In the genomic region with DNA sequence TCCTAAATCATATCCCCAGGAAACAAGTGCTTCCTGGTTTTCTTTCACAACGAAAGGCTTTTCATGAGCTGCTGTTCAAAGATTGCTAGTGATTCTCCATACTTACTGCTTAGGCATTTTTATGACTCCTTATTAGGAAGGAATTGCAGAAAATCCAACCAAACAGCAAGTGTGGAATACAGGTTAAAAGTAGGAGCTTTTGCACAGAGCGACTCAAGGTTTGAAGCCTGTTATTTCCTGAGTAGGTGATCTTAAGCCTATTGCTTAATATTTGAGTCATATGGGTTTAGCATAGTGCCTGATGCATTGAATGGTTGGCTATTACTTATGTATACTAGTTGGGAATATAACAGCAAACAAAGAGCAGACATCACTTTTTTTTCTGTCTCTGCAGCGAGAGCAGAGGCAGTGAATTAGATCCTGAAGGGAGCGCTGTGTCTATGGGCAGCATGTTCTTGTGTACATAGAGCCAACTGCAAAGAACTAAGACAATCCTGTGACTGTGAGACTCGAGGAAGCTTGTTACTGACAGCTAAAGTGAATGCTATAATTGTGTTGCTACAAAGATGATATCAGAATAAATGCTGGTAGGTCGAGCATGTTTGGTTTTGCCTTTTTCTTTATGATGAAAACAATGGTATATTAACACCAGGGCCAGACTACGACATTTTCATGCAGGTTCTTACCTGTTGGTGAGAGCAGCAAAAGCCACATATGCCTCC, we compare ENCODE assay signal across 9 cellular contexts. TPM values are rescaled to one million over a fixed set of nuclear protein-coding genes. Genes with fewer than 3 reads are reported as not detected.
A peak's percentile ranks its signal among the peaks of the same experiment; 100 is the strongest.
DNase-seq lines count a peak whose midpoint lies in the region; ATAC-seq and TF ChIP-seq lines count a peak whose summit lies in the region.
"Had no signal": no experiment of that assay in that cellular context is flagged by ENCODE, and none has a peak within 500 bp of the region (broad histone marks: within the 10 kb centered on the region; RNA-seq: fewer than 3 reads in every experiment).

No MANE protein-coding gene starts in this region.

- POLR2A ChIA-PET in SK-N-SH (lab: Yijun Ruan, JAX), result no interaction called here

- H3K36me3 ChIP-seq in HUES48 (ENCODE audit: control insufficient read depth, insufficient read depth, low read length), result no peaks in the 10 kb centered on the region
- peaks cover 17 to 52% of the 10 kb centered on the region in 2 experiments for H3K36me3 ChIP-seq in SK-N-SH (replicated peaks in 1 of 2; ENCODE audit: control insufficient read depth in 1 of 2, insufficient read depth in 2 of 2, low read length in 1 of 2)
- H3K36me3 ChIP-seq in subcutaneous abdominal adipose tissue (ENCODE audit: control insufficient read depth in 5 of 5, insufficient read depth in 5 of 5, low read length in 5 of 5), result peaks cover 0 to 20% (median 0%) of the 10 kb centered on the region in 5 donors
- H3K36me3 ChIP-seq in MG63, result peaks cover 76% of the 10 kb centered on the region
- no peaks in the 10 kb centered on the region for H3K36me3 ChIP-seq in BE2C

- no peak for ATAC-seq in activated CD8-positive, alpha-beta memory T cell treated with anti-CD3 and anti-CD28 coated beads, Interleukin-2, amount 10 ng/mL, durations not matched to agents 7 days and 5 days

- H3K79me2 ChIP-seq in SK-N-SH (ENCODE audit: insufficient read depth), result peaks cover 37% of the 10 kb centered on the region

- DNase-seq in SK-N-SH (no peak), foreskin melanocyte (peak; percentile 83), MG63 (no peak), BE2C (no peak)
- DNase-seq in stimulated activated CD8-positive, alpha-beta memory T cell treated with anti-CD3 and anti-CD28 coated beads, Interleukin-4, amount 100 ng/mL, for 48 hours, result no peak
- no peak for DNase-seq in activated CD8-positive, alpha-beta memory T cell treated with anti-CD3 and anti-CD28 coated beads, Interleukin-2, amount 10 ng/mL, durations not matched to agents 7 days and 5 days

- no peak overlapping the region for H3K4me3 ChIP-seq in HUES48 (ENCODE audit: low read depth, low read length)
- peak overlapping the region in 1 of 2 experiments; percentile 36; a peak in 1 of 4 replicates for H3K4me3 ChIP-seq in SK-N-SH (ENCODE audit: low read depth in 2 of 2, low read length in 1 of 2)
- peak overlapping the region in 1 of 5 donors; percentile 1 for H3K4me3 ChIP-seq in subcutaneous abdominal adipose tissue (ENCODE audit: low read depth in 1 of 5, low read length in 5 of 5)
- no peak overlapping the region for H3K4me3 ChIP-seq in MG63
- no peak overlapping the region for H3K4me3 ChIP-seq in BE2C (ENCODE audit: low read depth, low read length)

- H3K9me3 ChIP-seq in HUES48 (ENCODE audit: control insufficient read depth, insufficient read depth, low read length) (no peaks in the 10 kb centered on the region), SK-N-SH (no peaks in the 10 kb centered on the region), subcutaneous abdominal adipose tissue (ENCODE audit: control insufficient read depth in 5 of 5, low read length in 5 of 5) (no peaks in the 10 kb centered on the region), MG63 (no peaks in the 10 kb centered on the region), BE2C (no peaks in the 10 kb centered on the region)

- H3K4me1 ChIP-seq in HUES48 (ENCODE audit: control insufficient read depth, insufficient read depth, low read length), result peaks cover 53% of the 10 kb centered on the region
- peaks cover 4 to 39% of the 10 kb centered on the region in 2 experiments; a peak in 3 of 4 replicates for H3K4me1 ChIP-seq in SK-N-SH (ENCODE audit: control insufficient read depth in 1 of 2, insufficient read depth in 2 of 2, low read depth in 1 of 2, low read length in 1 of 2)
- H3K4me1 ChIP-seq in subcutaneous abdominal adipose tissue (ENCODE audit: control insufficient read depth in 5 of 5, insufficient read depth in 5 of 5, low read length in 5 of 5), result peaks cover 4 to 46% (median 26%) of the 10 kb centered on the region in 5 donors
- peaks cover 3% of the 10 kb centered on the region; the same call in 1 of the 2 replicates for H3K4me1 ChIP-seq in BE2C

- 62% methylated on average over 7 of the region's 7 CpGs for WGBS in SK-N-SH (ENCODE audit: low lambda C conversion rate)

- H3K27ac Mint-ChIP-seq in activated CD8-positive, alpha-beta memory T cell treated with anti-CD3 and anti-CD28 coated beads, Interleukin-2, amount 10 ng/mL, durations not matched to agents 7 days and 5 days, result no peak overlapping the region

- no peaks in the 10 kb centered on the region for H4K20me1 ChIP-seq in SK-N-SH (ENCODE audit: insufficient read depth)

- H3K36me3 Mint-ChIP-seq in activated CD8-positive, alpha-beta memory T cell treated with anti-CD3 and anti-CD28 coated beads, Interleukin-2, amount 10 ng/mL, durations not matched to agents 7 days and 5 days, result no peaks in the 10 kb centered on the region

- H3K4me2 ChIP-seq in SK-N-SH, result peak overlapping the region; percentile 30

- TF ChIP-seq CTCF in SK-N-SH (IDR thresholded peaks at IDR 0.05) (no peak; the same call in 1 of the 2 replicates), BE2C (IDR thresholded peaks at IDR 0.05; ENCODE audit: low read depth, low read length) (no peak)

- peaks cover 10% of the 10 kb centered on the region for H3K27me3 Mint-ChIP-seq in activated CD8-positive, alpha-beta memory T cell treated with anti-CD3 and anti-CD28 coated beads, Interleukin-2, amount 10 ng/mL, durations not matched to agents 7 days and 5 days

- H3K27ac ChIP-seq in HUES48 (ENCODE audit: low read depth, low read length) (peak overlapping the region; percentile 99), SK-N-SH (ENCODE audit: low read depth in 2 of 2, low read length in 1 of 2) (peak overlapping the region; percentile 34 to 62; a peak in 3 of 4 replicates), subcutaneous abdominal adipose tissue (ENCODE audit: low read depth, low read length) (peak overlapping the region; percentile 71)

- H3K9ac ChIP-seq in HUES48 (ENCODE audit: low read depth, low read length), result peak overlapping the region; percentile 30
- H3K9ac ChIP-seq in SK-N-SH, result peak overlapping the region; percentile 18
- H3K9ac ChIP-seq in subcutaneous abdominal adipose tissue (ENCODE audit: low read length in 5 of 5), result no peak overlapping the region

- CTCF ChIA-PET in SK-N-SH (lab: Yijun Ruan, JAX), result interaction anchor here (0.9 to 1.6 kb wide), 5 partner anchors 10 to 109 kb away, joined by 3 to 4 read pairs (median 3); no protein-coding TSS in a partner anchor
- CTCF ChIA-PET in activated CD8-positive, alpha-beta memory T cell treated with anti-CD3 and anti-CD28 coated beads, Interleukin-2, amount 10 ng/mL, durations not matched to agents 7 days and 5 days (lab: Charles Lee), result no interaction called here

- no peak for TF ChIP-seq EP300 in SK-N-SH (IDR thresholded peaks at IDR 0.05; ENCODE audit: borderline replicate concordance in 1 of 2, low read depth in 1 of 2, low read length in 1 of 2)

- no peaks in the 10 kb centered on the region for H3K27me3 ChIP-seq in HUES48 (ENCODE audit: control insufficient read depth, insufficient read depth, low read length)
- no peaks in the 10 kb centered on the region for H3K27me3 ChIP-seq in SK-N-SH (ENCODE audit: insufficient read depth)
- H3K27me3 ChIP-seq in subcutaneous abdominal adipose tissue (ENCODE audit: control insufficient read depth in 5 of 5, insufficient read depth in 4 of 5, low read length in 5 of 5), result no peaks in the 10 kb centered on the region
- H3K27me3 ChIP-seq in MG63, result no peaks in the 10 kb centered on the region
- no peaks in the 10 kb centered on the region for H3K27me3 ChIP-seq in BE2C

- H3K9me3 Mint-ChIP-seq in activated CD8-positive, alpha-beta memory T cell treated with anti-CD3 and anti-CD28 coated beads, Interleukin-2, amount 10 ng/mL, durations not matched to agents 7 days and 5 days (ENCODE audit: low read depth), result no peaks in the 10 kb centered on the region

- H3K4me3 Mint-ChIP-seq in activated CD8-positive, alpha-beta memory T cell treated with anti-CD3 and anti-CD28 coated beads, Interleukin-2, amount 10 ng/mL, durations not matched to agents 7 days and 5 days, result no peak overlapping the region

- H3K4me1 Mint-ChIP-seq in activated CD8-positive, alpha-beta memory T cell treated with anti-CD3 and anti-CD28 coated beads, Interleukin-2, amount 10 ng/mL, durations not matched to agents 7 days and 5 days, result no peaks in the 10 kb centered on the region

- no peaks in the 10 kb centered on the region for H3K9me2 ChIP-seq in SK-N-SH

- TF ChIP-seq RAD21 in SK-N-SH (IDR thresholded peaks at IDR 0.05; ENCODE audit: low read length), result no peak

- H3F3A ChIP-seq in SK-N-SH (replicated peaks; ENCODE audit: insufficient read depth), result peaks cover 48% of the 10 kb centered on the region

- no peak overlapping the region for H2AFZ ChIP-seq in SK-N-SH (ENCODE audit: low read depth)

TF ChIP-seq in SK-N-SH, 30 proteins besides CTCF, POLR2A, EP300 and RAD21 (continues in another document):
- TF ChIP-seq MAX (IDR thresholded peaks at IDR 0.05; ENCODE audit: low read depth) (no peak), POLR2AphosphoS5 (IDR thresholded peaks at IDR 0.05; ENCODE audit: low read depth, low read length) (no peak), SIN3A (IDR thresholded peaks at IDR 0.05; ENCODE audit: borderline replicate concordance, low read depth, low read length) (no peak)

RNA-seq across cellular contexts. Expression of gene TM4SF1, which starts 6.3 kb away (rescaled TPM):
- polyA plus RNA-seq in SK-N-SH (2012; rRNA removed), result 209 and 257 TPM in 2 replicates
- polyA plus RNA-seq in SK-N-SH (2012; cell fraction: cytosol; rRNA removed), result 194 and 219 TPM in 2 replicates
- 231 and 358 TPM in 2 replicates for polyA plus RNA-seq in SK-N-SH (2012; cell fraction: nucleus; rRNA removed)
- total RNA-seq in activated CD8-positive, alpha-beta memory T cell treated with anti-CD3 and anti-CD28 coated beads, Interleukin-2, amount 10 ng/mL, durations not matched to agents 7 days and 5 days, result not detected
- total RNA-seq in MG63 (2014; rRNA removed; shearing (Covaris generic); ENCODE audit: low replicate concordance), result 408 and 422 TPM in 2 replicates
- polyA plus RNA-seq in BE2C (2012; ENCODE audit: insufficient read depth, insufficient read length, low read depth), result 1.5 TPM

RNA-seq across cellular contexts. Expression of gene TM4SF18, which starts 37.7 kb away (rescaled TPM):
- polyA plus RNA-seq in SK-N-SH (2012; rRNA removed), result 0.30 and 0.32 TPM in 2 replicates
- polyA plus RNA-seq in SK-N-SH (2012; cell fraction: cytosol; rRNA removed), result 0.20 and 0.40 TPM in 2 replicates
- polyA plus RNA-seq in SK-N-SH (2012; cell fraction: nucleus; rRNA removed), result 0.05 and 0.12 TPM in 2 replicates
- total RNA-seq in activated CD8-positive, alpha-beta memory T cell treated with anti-CD3 and anti-CD28 coated beads, Interleukin-2, amount 10 ng/mL, durations not matched to agents 7 days and 5 days, result not detected
- 4.5 and 6.4 TPM in 2 replicates for total RNA-seq in MG63 (2014; rRNA removed; shearing (Covaris generic); ENCODE audit: low replicate concordance)
- not detected for polyA plus RNA-seq in BE2C (2012; ENCODE audit: insufficient read depth, insufficient read length, low read depth)
- total RNA-seq: kidney epithelial cell had no signal

Comparison
In these comparisons a context has a peak if more than half of its experiments do, and no peak if none do; other contexts are left out.
1. H3K27ac ChIP-seq: peak in every context shown above with its lines; median percentile 99 in HUES48; 71 in subcutaneous abdominal adipose tissue; 48 in SK-N-SH.
2. H3K9ac ChIP-seq: peak in HUES48 (single experiment) and SK-N-SH (single experiment); none in subcutaneous abdominal adipose tissue (0 of 5).
3. RNA of gene TM4SF1, which starts 6.3 kb away (total RNA-seq): 408 to 422 TPM in MG63; not detected in activated CD8-positive, alpha-beta memory T cell treated with anti-CD3 and anti-CD28 coated beads, Interleukin-2, amount 10 ng/mL, durations not matched to agents 7 days and 5 days; every median in the first group is over 100 times any median in the second.